ENCODE assay signal across 20 cellular contexts in the genomic region with DNA sequence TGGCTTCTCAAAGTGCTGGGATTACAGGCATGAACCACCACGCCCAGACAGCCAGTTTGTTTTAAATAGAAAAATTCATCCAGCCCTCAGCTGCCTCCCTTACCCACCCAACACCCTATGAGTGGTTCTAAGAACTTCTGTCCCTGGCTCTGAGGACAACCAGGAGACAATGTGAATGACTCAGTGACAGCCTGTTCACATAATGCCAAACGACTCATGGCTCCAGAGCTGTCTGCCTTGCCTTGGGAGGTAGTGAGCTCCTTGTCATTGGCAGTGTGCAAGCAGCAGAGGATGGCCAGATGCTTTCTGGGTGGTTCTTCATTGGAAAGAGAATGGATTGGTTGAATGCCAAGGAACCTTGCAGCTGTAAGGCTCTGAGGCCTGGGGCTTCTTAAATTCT. TPM values are rescaled to one million over a fixed set of nuclear protein-coding genes. Genes with fewer than 3 reads are reported as not detected.
DNase-seq lines count a peak whose midpoint lies in the region; ATAC-seq and TF ChIP-seq lines count a peak whose summit lies in the region.
"Had no signal": no experiment of that assay in that cellular context is flagged by ENCODE, and none has a peak within 500 bp of the region (broad histone marks: within the 10 kb centered on the region; RNA-seq: fewer than 3 reads in every experiment).

No MANE protein-coding gene starts in this region.

- peaks cover 18% of the 10 kb centered on the region for H3K4me1 Mint-ChIP-seq in stimulated activated naive CD8-positive, alpha-beta T cell treated with anti-CD3 and anti-CD28 coated beads, Interleukin-15, amount 100 ng/mL, for 72 hours
- H3K4me1 Mint-ChIP-seq in activated T-cell treated with anti-CD3 and anti-CD28 coated beads, Interleukin-2, amount 50 U/mL, for 72 hours (ENCODE audit: low read depth) = peaks cover 13% of the 10 kb centered on the region

- no peaks in the 10 kb centered on the region for H3K9me3 Mint-ChIP-seq in stimulated activated naive CD8-positive, alpha-beta T cell treated with anti-CD3 and anti-CD28 coated beads, Interleukin-15, amount 100 ng/mL, for 72 hours
- no peaks in the 10 kb centered on the region for H3K9me3 Mint-ChIP-seq in activated T-cell treated with anti-CD3 and anti-CD28 coated beads, Interleukin-2, amount 50 U/mL, for 72 hours
- H3K9me3 Mint-ChIP-seq: CD4-positive, alpha-beta T cell had no signal

- peaks cover 0 to 2% of the 10 kb centered on the region in 2 donors for H3K36me3 Mint-ChIP-seq in activated T-cell treated with anti-CD3 and anti-CD28 coated beads, Interleukin-2, amount 50 U/mL, for 72 hours (ENCODE audit: insufficient read depth in 2 of 2)

- no peak overlapping the region for H3K4me3 ChIP-seq in epithelial cell of esophagus (ENCODE audit: low read length)
- H3K4me3 ChIP-seq: PC-9 had no signal

- H3K27ac Mint-ChIP-seq in stimulated activated naive CD8-positive, alpha-beta T cell treated with anti-CD3 and anti-CD28 coated beads, Interleukin-15, amount 100 ng/mL, for 72 hours = no peak overlapping the region
- no peak overlapping the region for H3K27ac Mint-ChIP-seq in activated T-cell treated with anti-CD3 and anti-CD28 coated beads, Interleukin-2, amount 50 U/mL, for 72 hours
- H3K27ac Mint-ChIP-seq: CD4-positive, alpha-beta T cell had no signal

- ATAC-seq in stimulated activated naive CD8-positive, alpha-beta T cell treated with anti-CD3 and anti-CD28 coated beads, Interleukin-15, Interleukin-2, amounts not matched to agents 100 U/mL and 50 U/mL, for 24 hours = peak; percentile 51
- ATAC-seq in stimulated activated naive CD8-positive, alpha-beta T cell treated with anti-CD3 and anti-CD28 coated beads, Interleukin-15, amount 100 ng/mL, for 72 hours = no peak
- no peak for ATAC-seq in GM19452 (IDR thresholded peaks at IDR 0.05; ENCODE audit: unreplicated experiment)
- ATAC-seq in activated T-cell treated with anti-CD3 and anti-CD28 coated beads, Interleukin-2, amount 50 U/mL, for 72 hours (replicated peaks in 1 of 2) = no peak
- ATAC-seq: Right ventricle myocardium inferior had no signal

- peaks cover 54% of the 10 kb centered on the region for H3K27me3 Mint-ChIP-seq in stimulated activated naive CD8-positive, alpha-beta T cell treated with anti-CD3 and anti-CD28 coated beads, Interleukin-15, amount 100 ng/mL, for 72 hours
- peaks cover 50% of the 10 kb centered on the region for H3K27me3 Mint-ChIP-seq in activated T-cell treated with anti-CD3 and anti-CD28 coated beads, Interleukin-2, amount 50 U/mL, for 72 hours (ENCODE audit: low read depth)

- no peak overlapping the region for H3K4me3 Mint-ChIP-seq in stimulated activated naive CD8-positive, alpha-beta T cell treated with anti-CD3 and anti-CD28 coated beads, Interleukin-15, amount 100 ng/mL, for 72 hours
- no peak overlapping the region for H3K4me3 Mint-ChIP-seq in activated T-cell treated with anti-CD3 and anti-CD28 coated beads, Interleukin-2, amount 50 U/mL, for 72 hours
- H3K4me3 Mint-ChIP-seq: CD4-positive, alpha-beta T cell had no signal

- no peak for TF ChIP-seq CTCF in epithelial cell of esophagus (IDR thresholded peaks at IDR 0.05; ENCODE audit: insufficient read depth, low read depth, low read length, missing control alignments)

- DNase-seq in stimulated activated naive CD8-positive, alpha-beta T cell treated with anti-CD3 and anti-CD28 coated beads, Interleukin-15, Interleukin-2, amounts not matched to agents 100 U/mL and 50 U/mL, for 24 hours = no peak
- DNase-seq in stimulated activated naive CD8-positive, alpha-beta T cell treated with anti-CD3 and anti-CD28 coated beads, Interleukin-15, amount 100 ng/mL, for 72 hours = no peak
- DNase-seq in epithelial cell of esophagus (ENCODE audit: low read depth) (peak; percentile 44), myocyte (ENCODE audit: low read depth) (peak; percentile 82), medulla oblongata (ENCODE audit: extremely low spot score) (no peak)
- no peak for DNase-seq in activated T-cell treated with anti-CD3 and anti-CD28 coated beads, Interleukin-2, amount 50 U/mL, for 72 hours
- DNase-seq: BE2C; Caco-2; CD4-positive, alpha-beta T cell; GDM1; NCI-H1092; NCI-H1436 treated with DMSO at 0.1 percent for 48 hours; NCI-H2029; NCI-H2171; NCI-H526; PC-9 had no signal

RNA-seq across cellular contexts. Expression of a gene that starts 5.6 kb away (rescaled TPM):
- 210 and 313 TPM in 2 replicates for total RNA-seq in myocyte
- polyA plus RNA-seq in myocyte (2012) = 190 TPM
- total RNA-seq in activated T-cell treated with anti-CD3 and anti-CD28 coated beads, Interleukin-2, amount 50 U/mL, for 72 hours = under 1 TPM; 0.23 to 0.31 TPM

RNA-seq across cellular contexts. Expression of a gene that starts 45.8 kb away (rescaled TPM):
- 380 and 601 TPM in 2 replicates for total RNA-seq in myocyte
- 786 TPM for polyA plus RNA-seq in myocyte (2012)
- total RNA-seq in activated T-cell treated with anti-CD3 and anti-CD28 coated beads, Interleukin-2, amount 50 U/mL, for 72 hours = not detected
- total RNA-seq: CD4-positive, alpha-beta T cell; H4; PC-9; SK-MEL-5 had no signal

Comparison
In these comparisons a context has a peak if more than half of its experiments do, and no peak if none do; other contexts are left out.
1. DNase-seq: peak in epithelial cell of esophagus (single experiment) and myocyte (single experiment); none in stimulated activated naive CD8-positive, alpha-beta T cell treated with anti-CD3 and anti-CD28 coated beads, Interleukin-15, Interleukin-2, amounts not matched to agents 100 U/mL and 50 U/mL, for 24 hours (single experiment), stimulated activated naive CD8-positive, alpha-beta T cell treated with anti-CD3 and anti-CD28 coated beads, Interleukin-15, amount 100 ng/mL, for 72 hours (0 of 2), medulla oblongata (single experiment) and activated T-cell treated with anti-CD3 and anti-CD28 coated beads, Interleukin-2, amount 50 U/mL, for 72 hours (0 of 2).
2. RNA of a gene that starts 5.6 kb away (total RNA-seq): 210 to 313 TPM in myocyte; 0.23 to 0.31 TPM in activated T-cell treated with anti-CD3 and anti-CD28 coated beads, Interleukin-2, amount 50 U/mL, for 72 hours; every median in the first group is over 100 times any median in the second.
3. RNA of a gene that starts 45.8 kb away (total RNA-seq): 380 to 601 TPM in myocyte; not detected in activated T-cell treated with anti-CD3 and anti-CD28 coated beads, Interleukin-2, amount 50 U/mL, for 72 hours; every median in the first group is over 100 times any median in the second.